ENCODE assay signal across 25 cellular contexts in the genomic region with DNA sequence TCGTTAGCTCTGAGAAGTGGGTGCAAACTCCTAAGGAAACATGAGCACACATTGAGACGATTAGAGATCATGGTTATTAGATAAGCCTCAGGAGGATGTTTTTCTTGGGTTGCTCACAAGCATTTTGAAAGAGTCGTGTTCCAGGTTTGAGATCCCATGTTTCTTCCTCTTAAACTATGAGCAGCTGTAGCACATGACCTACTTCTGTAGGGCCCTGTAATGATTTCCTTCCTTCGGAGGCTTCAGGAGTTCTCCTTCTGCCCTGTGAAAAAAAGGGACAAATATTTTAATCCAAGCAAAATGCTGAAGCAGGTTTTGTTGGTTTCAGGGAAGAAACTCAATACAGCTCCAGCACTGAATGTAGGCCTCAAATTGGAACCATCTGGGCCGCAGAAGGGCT.
"Had no signal": no experiment of that assay in that cellular context is flagged by ENCODE, and none has a peak within 500 bp of the region (broad histone marks: within the 10 kb centered on the region; RNA-seq: fewer than 3 reads in every experiment).

No MANE protein-coding gene starts in this region.

- H3K4me3 Mint-ChIP-seq: naive thymus-derived CD8-positive, alpha-beta T cell; nephron; neural crest cell; stimulated activated effector memory CD8-positive, alpha-beta T cell treated with anti-CD3 and anti-CD28 coated beads, Interleukin-12 subunit alpha, Interleukin-12 subunit beta, amount 100 ng/mL, for 72 hours; stimulated activated naive CD8-positive, alpha-beta T cell treated with anti-CD3 and anti-CD28 coated beads, Interleukin-15, Interleukin-2, amounts not matched to agents 100 ng/mL and 50 ng/mL, for 24 hours; type B pancreatic cell had no signal

- H3K4me1 ChIP-seq: left ventricle myocardium inferior, prostate gland, sigmoid colon, suprapubic skin, tibial artery, uterus had no signal

- H3K36me3 ChIP-seq: left ventricle myocardium inferior, pancreas, prostate gland, sigmoid colon, spleen, suprapubic skin, thoracic aorta, tibial artery, uterus had no signal

- ATAC-seq: naive thymus-derived CD8-positive, alpha-beta T cell; pancreas; right cardiac atrium; stimulated activated effector memory CD8-positive, alpha-beta T cell treated with anti-CD3 and anti-CD28 coated beads, Interleukin-12 subunit alpha, Interleukin-12 subunit beta, amount 100 ng/mL, for 72 hours had no signal

- DNase-seq: islet precursor cell; left ventricle myocardium inferior; midbrain; naive thymus-derived CD8-positive, alpha-beta T cell; nucleus accumbens; pancreas; posterior cingulate gyrus; retina; right cardiac atrium; sigmoid colon; small intestine; spleen; stimulated activated CD4-positive, alpha-beta T cell treated with anti-CD3 and anti-CD28 coated beads, Interleukin-4, amount 100 ng/mL, for 24 hours; stimulated activated naive CD4-positive, alpha-beta T cell; tibial artery; uterus had no signal

- H3K9me3 ChIP-seq: left ventricle myocardium inferior, pancreas, prostate gland, sigmoid colon, spleen, suprapubic skin, thoracic aorta, tibial artery, uterus had no signal

- H3K9me3 Mint-ChIP-seq: naive thymus-derived CD8-positive, alpha-beta T cell; nephron; neural crest cell; stimulated activated effector memory CD8-positive, alpha-beta T cell treated with anti-CD3 and anti-CD28 coated beads, Interleukin-12 subunit alpha, Interleukin-12 subunit beta, amount 100 ng/mL, for 72 hours; stimulated activated naive CD8-positive, alpha-beta T cell treated with anti-CD3 and anti-CD28 coated beads, Interleukin-15, Interleukin-2, amounts not matched to agents 100 ng/mL and 50 ng/mL, for 24 hours; type B pancreatic cell had no signal

- H3K27ac ChIP-seq: left ventricle myocardium inferior, pancreas, prostate gland, sigmoid colon, spleen, suprapubic skin, thoracic aorta, tibial artery, uterus had no signal

- H3K27me3 ChIP-seq: pancreas, sigmoid colon, spleen, uterus had no signal

- H3K27ac Mint-ChIP-seq: naive thymus-derived CD8-positive, alpha-beta T cell; stimulated activated effector memory CD8-positive, alpha-beta T cell treated with anti-CD3 and anti-CD28 coated beads, Interleukin-12 subunit alpha, Interleukin-12 subunit beta, amount 100 ng/mL, for 72 hours; stimulated activated naive CD8-positive, alpha-beta T cell treated with anti-CD3 and anti-CD28 coated beads, Interleukin-15, Interleukin-2, amounts not matched to agents 100 ng/mL and 50 ng/mL, for 24 hours; type B pancreatic cell had no signal

- H3K36me3 Mint-ChIP-seq: naive thymus-derived CD8-positive, alpha-beta T cell; stimulated activated effector memory CD8-positive, alpha-beta T cell treated with anti-CD3 and anti-CD28 coated beads, Interleukin-12 subunit alpha, Interleukin-12 subunit beta, amount 100 ng/mL, for 72 hours; type B pancreatic cell had no signal

- H3K4me1 Mint-ChIP-seq: stimulated activated effector memory CD8-positive, alpha-beta T cell treated with anti-CD3 and anti-CD28 coated beads, Interleukin-12 subunit alpha, Interleukin-12 subunit beta, amount 100 ng/mL, for 72 hours had no signal

- H3K4me3 ChIP-seq: left ventricle myocardium inferior, lung, pancreas, prostate gland, sigmoid colon, spleen, suprapubic skin, thoracic aorta, tibial artery, uterus had no signal

- H3K27me3 Mint-ChIP-seq: stimulated activated naive CD8-positive, alpha-beta T cell treated with anti-CD3 and anti-CD28 coated beads, Interleukin-15, Interleukin-2, amounts not matched to agents 100 ng/mL and 50 ng/mL, for 24 hours; type B pancreatic cell had no signal
